ENCODE assay signal across 24 cellular contexts in the genomic region with DNA sequence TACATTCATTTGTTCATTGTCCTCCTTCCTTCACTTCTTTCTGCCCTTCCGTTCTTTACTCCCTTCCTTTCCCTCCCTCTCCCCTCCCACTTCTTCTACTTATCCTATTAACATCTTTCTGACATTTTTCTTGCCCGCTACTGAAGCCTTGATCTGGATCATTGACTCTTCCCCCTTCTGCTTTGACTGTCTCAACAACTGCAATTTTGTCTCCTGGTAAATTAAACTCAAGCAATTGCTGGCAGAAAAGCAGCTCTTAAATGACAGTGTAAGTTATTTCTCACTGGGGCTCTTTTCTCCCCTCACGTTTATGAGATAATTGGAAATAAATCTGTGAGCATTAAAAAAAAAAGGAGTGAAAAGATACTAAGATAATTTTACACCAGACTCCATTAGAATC.
"Had no signal": no experiment of that assay in that cellular context is flagged by ENCODE, and none has a peak within 500 bp of the region (broad histone marks: within the 10 kb centered on the region; RNA-seq: fewer than 3 reads in every experiment).

No MANE protein-coding gene starts in this region.

- ATAC-seq: activated CD4-positive, CD25-positive, alpha-beta regulatory T cell treated with anti-CD3 and anti-CD28 coated beads, Interleukin-2, amount 50 U/mL, for 24 hours; activated T-cell treated with anti-CD3 and anti-CD28 coated beads, Interleukin-2, amount 50 U/mL, for 72 hours; heart left ventricle; left cardiac atrium; natural killer cell; right lobe of liver; stimulated activated naive B cell treated with anti-CD40 and anti-IgM and Interleukin-4, amounts not matched to agents 10 μg/mL and 1 μg/mL and 100 μg/mL, for 72 hours had no signal

- H3K9me3 ChIP-seq: heart left ventricle, right lobe of liver, vagina had no signal

- H3K27me3 ChIP-seq: heart left ventricle, right lobe of liver, vagina had no signal

- H3K4me1 ChIP-seq: heart left ventricle, right lobe of liver, vagina had no signal

- H3K9me3 Mint-ChIP-seq: activated CD4-positive, alpha-beta memory T cell treated with anti-CD3 and anti-CD28 coated beads, Interleukin-2, amount 10 ng/mL, durations not matched to agents 7 days and 5 days; activated CD4-positive, alpha-beta T cell treated with anti-CD3 and anti-CD28 coated beads, Interleukin-2, amount 10 ng/mL, durations not matched to agents 24 days and 14 days; activated naive CD4-positive, alpha-beta T cell treated with anti-CD3 and anti-CD28 coated beads for 36 hours; activated naive CD8-positive, alpha-beta T cell treated with anti-CD3 and anti-CD28 coated beads, Interleukin-2, amount 10 ng/mL, durations not matched to agents 7 days and 5 days; activated T-cell treated with anti-CD3 and anti-CD28 coated beads, Interleukin-2, amount 50 U/mL, for 72 hours; endodermal cell; stimulated activated naive B cell treated with anti-CD40 and anti-IgM and Interleukin-4, amounts not matched to agents 10 μg/mL and 1 μg/mL and 100 μg/mL, for 72 hours had no signal

- H3K4me3 Mint-ChIP-seq: activated CD4-positive, alpha-beta memory T cell treated with anti-CD3 and anti-CD28 coated beads, Interleukin-2, amount 10 ng/mL, durations not matched to agents 7 days and 5 days; activated CD4-positive, alpha-beta T cell treated with anti-CD3 and anti-CD28 coated beads, Interleukin-2, amount 10 ng/mL, durations not matched to agents 24 days and 14 days; activated naive CD4-positive, alpha-beta T cell treated with anti-CD3 and anti-CD28 coated beads for 36 hours; activated naive CD8-positive, alpha-beta T cell treated with anti-CD3 and anti-CD28 coated beads, Interleukin-2, amount 10 ng/mL, durations not matched to agents 7 days and 5 days; activated T-cell treated with anti-CD3 and anti-CD28 coated beads, Interleukin-2, amount 50 U/mL, for 72 hours; endodermal cell; natural killer cell; stimulated activated naive B cell treated with anti-CD40 and anti-IgM and Interleukin-4, amounts not matched to agents 10 μg/mL and 1 μg/mL and 100 μg/mL, for 72 hours had no signal

- H3K36me3 ChIP-seq: heart left ventricle, right lobe of liver, vagina had no signal

- H3K4me1 Mint-ChIP-seq: activated CD4-positive, alpha-beta memory T cell treated with anti-CD3 and anti-CD28 coated beads, Interleukin-2, amount 10 ng/mL, durations not matched to agents 7 days and 5 days; activated CD4-positive, alpha-beta T cell treated with anti-CD3 and anti-CD28 coated beads, Interleukin-2, amount 10 ng/mL, durations not matched to agents 24 days and 14 days; activated naive CD8-positive, alpha-beta T cell treated with anti-CD3 and anti-CD28 coated beads, Interleukin-2, amount 10 ng/mL, durations not matched to agents 7 days and 5 days; endodermal cell; natural killer cell; stimulated activated naive B cell treated with anti-CD40 and anti-IgM and Interleukin-4, amounts not matched to agents 10 μg/mL and 1 μg/mL and 100 μg/mL, for 72 hours had no signal

- H3K36me3 Mint-ChIP-seq: activated naive CD8-positive, alpha-beta T cell treated with anti-CD3 and anti-CD28 coated beads, Interleukin-2, amount 10 ng/mL, durations not matched to agents 7 days and 5 days; natural killer cell; stimulated activated naive B cell treated with anti-CD40 and anti-IgM and Interleukin-4, amounts not matched to agents 10 μg/mL and 1 μg/mL and 100 μg/mL, for 72 hours had no signal

- H3K27ac ChIP-seq: coronary artery, heart left ventricle, right lobe of liver, vagina, VCaP had no signal

- DNase-seq: activated CD4-positive, alpha-beta memory T cell treated with anti-CD3 and anti-CD28 coated beads, Interleukin-2, amount 10 ng/mL, durations not matched to agents 7 days and 5 days; activated CD4-positive, alpha-beta T cell treated with anti-CD3 and anti-CD28 coated beads, Interleukin-2, amount 10 ng/mL, durations not matched to agents 24 days and 14 days; activated effector memory CD4-positive, alpha-beta T cell treated with Interleukin-2 at 50 U/mL for 16 hours; activated naive CD4-positive, alpha-beta T cell treated with anti-CD3 and anti-CD28 coated beads for 36 hours; activated naive CD8-positive, alpha-beta T cell treated with anti-CD3 and anti-CD28 coated beads, Interleukin-2, amount 10 ng/mL, durations not matched to agents 7 days and 5 days; activated T-cell treated with anti-CD3 and anti-CD28 coated beads, Interleukin-2, amount 50 U/mL, for 72 hours; amniotic stem cell; cerebellar nuclear complex; endodermal cell; heart left ventricle; left cardiac atrium; mesendoderm; natural killer cell; nucleus accumbens; right lobe of liver; small intestine; stimulated activated CD4-positive, alpha-beta T cell treated with anti-CD3 and anti-CD28 coated beads, Interleukin-15, amount 100 ng/mL, for 24 hours; stimulated activated naive B cell treated with anti-CD40 and anti-IgM and Interleukin-4, amounts not matched to agents 10 μg/mL and 1 μg/mL and 100 μg/mL, for 72 hours; T-helper 2 cell; trophoblast cell had no signal

- H3K4me3 ChIP-seq: coronary artery, heart left ventricle, right lobe of liver, vagina had no signal

- H3K27ac Mint-ChIP-seq: activated CD4-positive, alpha-beta memory T cell treated with anti-CD3 and anti-CD28 coated beads, Interleukin-2, amount 10 ng/mL, durations not matched to agents 7 days and 5 days; activated CD4-positive, alpha-beta T cell treated with anti-CD3 and anti-CD28 coated beads, Interleukin-2, amount 10 ng/mL, durations not matched to agents 24 days and 14 days; activated naive CD4-positive, alpha-beta T cell treated with anti-CD3 and anti-CD28 coated beads for 36 hours; activated naive CD8-positive, alpha-beta T cell treated with anti-CD3 and anti-CD28 coated beads, Interleukin-2, amount 10 ng/mL, durations not matched to agents 7 days and 5 days; activated T-cell treated with anti-CD3 and anti-CD28 coated beads, Interleukin-2, amount 50 U/mL, for 72 hours; endodermal cell; natural killer cell; stimulated activated naive B cell treated with anti-CD40 and anti-IgM and Interleukin-4, amounts not matched to agents 10 μg/mL and 1 μg/mL and 100 μg/mL, for 72 hours had no signal

- H3K27me3 Mint-ChIP-seq: activated CD4-positive, alpha-beta memory T cell treated with anti-CD3 and anti-CD28 coated beads, Interleukin-2, amount 10 ng/mL, durations not matched to agents 7 days and 5 days; activated CD4-positive, alpha-beta T cell treated with anti-CD3 and anti-CD28 coated beads, Interleukin-2, amount 10 ng/mL, durations not matched to agents 24 days and 14 days had no signal
